Comparison of ENCODE assay signal across 1 cellular context in the genomic region with DNA sequence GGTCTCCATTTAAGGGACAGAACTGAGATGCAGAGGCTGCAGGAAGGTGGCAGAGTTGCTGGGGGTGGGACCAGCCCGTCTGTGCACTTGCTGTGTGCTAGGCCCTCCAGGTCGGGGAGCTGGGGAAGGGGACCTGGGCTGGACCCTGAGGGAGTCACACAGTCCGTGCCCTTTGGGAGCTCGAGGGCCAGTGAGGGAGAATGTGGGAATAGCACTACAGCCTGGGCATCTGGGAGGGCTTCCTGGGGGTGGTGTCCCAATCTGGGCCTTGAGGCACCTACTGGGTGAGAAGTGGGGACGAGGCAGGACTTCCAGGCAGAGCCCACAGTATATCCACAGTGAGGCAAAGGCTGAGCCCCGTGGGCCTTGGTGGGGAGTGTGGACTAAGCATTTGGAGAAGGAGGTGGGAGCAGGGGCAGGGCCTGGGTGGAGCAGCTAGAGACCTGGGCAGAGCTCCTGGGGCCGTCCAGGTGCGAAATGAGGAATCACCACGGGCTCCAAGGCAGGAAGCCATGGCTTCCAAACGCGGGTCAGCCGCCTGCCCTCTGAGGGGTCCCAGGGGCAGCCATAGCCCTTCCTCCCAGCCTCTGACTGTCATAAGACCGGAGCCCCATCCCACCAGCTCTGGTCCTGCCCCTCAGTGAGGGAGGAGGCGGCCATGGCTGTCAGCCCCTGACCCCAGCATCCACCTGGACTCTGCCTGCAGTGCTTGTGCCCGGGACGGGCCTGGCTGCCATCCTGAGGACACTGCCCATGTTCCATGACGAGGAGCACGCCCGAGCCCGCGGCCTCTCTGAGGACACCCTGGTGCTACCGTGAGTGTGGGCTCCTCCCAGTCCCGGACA.
TF ChIP-seq lines count a peak whose summit lies in the region.

No MANE protein-coding gene starts in this region.

TF ChIP-seq in A549, 52 proteins besides CTCF, POLR2A, EP300 and RAD21 (continued from another document):
- peak; percentile 75 for TF ChIP-seq ZFP36 (IDR thresholded peaks at IDR 0.05; ENCODE audit: borderline replicate concordance, partially characterized antibody)
- no peak for TF ChIP-seq RCOR1 (IDR thresholded peaks at IDR 0.05; ENCODE audit: low read depth, low read length)
- TF ChIP-seq GATA3 (IDR thresholded peaks at IDR 0.05; ENCODE audit: borderline replicate concordance), result no peak
TF ChIP-seq in A549: peak in this region for 1.
